Comparison of ENCODE assay signal across 11 cellular contexts in genomic region chr2:101004671-101005325, GRCh38. TPM values are rescaled to one million over a fixed set of nuclear protein-coding genes. Genes with fewer than 3 reads are reported as not detected.
DNase-seq lines count a peak whose midpoint lies in the region; ATAC-seq and TF ChIP-seq lines count a peak whose summit lies in the region.
"Had no signal": no experiment of that assay in that cellular context is flagged by ENCODE, and none has a peak within 500 bp of the region (broad histone marks: within the 10 kb centered on the region; RNA-seq: fewer than 3 reads in every experiment).

No MANE protein-coding gene starts in this region.

- H3K36me3 Mint-ChIP-seq in activated T-helper 17 cell treated with anti-CD3 and anti-CD28 coated beads, Interleukin-2, amount 50 U/mL, for 72 hours (ENCODE audit: low read depth), result peaks cover 83% of the 10 kb centered on the region

- peaks cover 3% of the 10 kb centered on the region for H3K9me3 Mint-ChIP-seq in activated T-helper 17 cell treated with anti-CD3 and anti-CD28 coated beads, Interleukin-2, amount 50 U/mL, for 72 hours

- peak overlapping the region; percentile 91 for H3K4me2 ChIP-seq in BLaER1

- TF ChIP-seq CTCF in gastroesophageal sphincter (IDR thresholded peaks at IDR 0.05), result no peak

- no peaks in the 10 kb centered on the region for H3K27me3 Mint-ChIP-seq in activated T-helper 17 cell treated with anti-CD3 and anti-CD28 coated beads, Interleukin-2, amount 50 U/mL, for 72 hours

- H3K9ac ChIP-seq in BLaER1, result peak overlapping the region; percentile 95

- DNase-seq in HAP-1 (ENCODE audit: low spot score in 2 of 2), result no peak
- no peak for DNase-seq in sciatic nerve (ENCODE audit: low spot score)
- DNase-seq: NCI-H2227 treated with DMSO at 0.1 percent for 48 hours had no signal

- H3K27ac Mint-ChIP-seq in activated T-helper 17 cell treated with anti-CD3 and anti-CD28 coated beads, Interleukin-2, amount 50 U/mL, for 72 hours, result peak overlapping the region; percentile 99

- H3K36me3 ChIP-seq in BLaER1 (peaks cover 67% of the 10 kb centered on the region), HAP-1 (replicated peaks) (peaks cover 71% of the 10 kb centered on the region), mesodermal cell (ENCODE audit: control insufficient read depth, insufficient read depth, low read length) (peaks cover 70% of the 10 kb centered on the region), gastroesophageal sphincter (peaks cover 2 to 65% of the 10 kb centered on the region in 2 donors)

- in situ Hi-C loops in HAP-1 (cut with MboI; ENCODE audit: low sequenced_read_pairs), result no loop called here

- H3K4me1 ChIP-seq in BLaER1 (peaks cover 63% of the 10 kb centered on the region), HAP-1 (peaks cover 30% of the 10 kb centered on the region), mesodermal cell (ENCODE audit: control insufficient read depth, insufficient read depth, low read length, poor library complexity, severe bottlenecking) (peaks cover 3% of the 10 kb centered on the region), gastroesophageal sphincter (peaks cover 6 to 37% (median 9%) of the 10 kb centered on the region in 3 donors)

- H3K9me3 ChIP-seq in BLaER1 (no peaks in the 10 kb centered on the region), HAP-1 (peaks cover 2% of the 10 kb centered on the region; the same call in 1 of the 2 replicates), mesodermal cell (ENCODE audit: control insufficient read depth, low read length) (peaks cover 8% of the 10 kb centered on the region), gastroesophageal sphincter (no peaks in the 10 kb centered on the region)
- H3K9me3 ChIP-seq: adrenal gland had no signal

- peak overlapping the region; percentile 100 for H3K4me3 Mint-ChIP-seq in activated T-helper 17 cell treated with anti-CD3 and anti-CD28 coated beads, Interleukin-2, amount 50 U/mL, for 72 hours

- H4K20me1 ChIP-seq in BLaER1, result peaks cover 74% of the 10 kb centered on the region

- 90 to 91% methylated on average over 7 to 9 of the region's 11 CpGs for WGBS in mesodermal cell (ENCODE audit: insufficient coverage in 2 of 2), 2 experiments
- WGBS in gastroesophageal sphincter (ENCODE audit: low coverage in 1 of 2), 2 donors, result 83 to 95% methylated on average over 6 to 8 of the region's 11 CpGs

- no peak for TF ChIP-seq POLR2A in gastroesophageal sphincter (IDR thresholded peaks at IDR 0.05)

- TF ChIP-seq EP300 in gastroesophageal sphincter (IDR thresholded peaks at IDR 0.05), result no peak

- peaks cover 51% of the 10 kb centered on the region for H3K4me1 Mint-ChIP-seq in activated T-helper 17 cell treated with anti-CD3 and anti-CD28 coated beads, Interleukin-2, amount 50 U/mL, for 72 hours

- intact Hi-C loops in sciatic nerve (cut with DNase I), result no loop called here

- H3K4me3 ChIP-seq in BLaER1 (peak overlapping the region; percentile 91; the same call in 1 of the 2 replicates), HAP-1 (peak overlapping the region; percentile 99), mesodermal cell (ENCODE audit: extremely low read depth, insufficient read depth, low read length, poor library complexity, severe bottlenecking) (peak overlapping the region; percentile 15), gastroesophageal sphincter (no peak overlapping the region)
- H3K4me3 ChIP-seq: adrenal gland, lung had no signal

- no peaks in the 10 kb centered on the region for H3K27me3 ChIP-seq in BLaER1
- no peaks in the 10 kb centered on the region for H3K27me3 ChIP-seq in HAP-1 (ENCODE audit: low read depth)
- no peaks in the 10 kb centered on the region for H3K27me3 ChIP-seq in gastroesophageal sphincter
- H3K27me3 ChIP-seq: adrenal gland had no signal

- H3K27ac ChIP-seq in BLaER1 (no peak overlapping the region), mesodermal cell (ENCODE audit: low read depth, low read length, severe bottlenecking) (no peak overlapping the region), gastroesophageal sphincter (peak overlapping the region in 1 of 4 donors; percentile 22)

- no peak for ATAC-seq in activated T-helper 17 cell treated with anti-CD3 and anti-CD28 coated beads, Interleukin-2, amount 50 U/mL, for 72 hours (replicated peaks)
- ATAC-seq in gastroesophageal sphincter (no peak), HG02884 (IDR thresholded peaks at IDR 0.05; ENCODE audit: unreplicated experiment) (no peak), sciatic nerve (no peak), HG03460 (IDR thresholded peaks at IDR 0.05; ENCODE audit: unreplicated experiment) (no peak)

RNA-seq across cellular contexts. Expression of gene RPL31, which starts 2.7 kb away (rescaled TPM):
- total RNA-seq in activated T-helper 17 cell treated with anti-CD3 and anti-CD28 coated beads, Interleukin-2, amount 50 U/mL, for 72 hours, result 1,000 to 10,000 TPM; 1,159 to 1,593 TPM
- 2,803 TPM for polyA plus RNA-seq in mesodermal cell (2013, experiment 1 of 2)
- polyA plus RNA-seq in mesodermal cell (2013, experiment 2 of 2), result 2,701 TPM
- 1,000 to 10,000 TPM in 3 of 4 donors, 100 to 1,000 TPM in 1; 715 to 2,331 (median 1,488) TPM for total RNA-seq in gastroesophageal sphincter
- 1,183 TPM for total RNA-seq in sciatic nerve

Comparison
In these comparisons a context has a peak if more than half of its experiments do, and no peak if none do; other contexts are left out.
1. H3K4me3 ChIP-seq: peak in BLaER1 (single experiment), HAP-1 (single experiment) and mesodermal cell (single experiment); none in gastroesophageal sphincter (0 of 2).